In genomic region chr10:17430647-17431355, GRCh38 we compare ENCODE assay signal across 8 cellular contexts. TPM values are rescaled to one million over a fixed set of nuclear protein-coding genes. Genes with fewer than 3 reads are reported as not detected.
A peak's percentile ranks its signal among the peaks of the same experiment; 100 is the strongest.
DNase-seq lines count a peak whose midpoint lies in the region; ATAC-seq, FAIRE-seq and TF ChIP-seq lines count a peak whose summit lies in the region.

No MANE protein-coding gene starts in this region.

- H3K56ac ChIP-seq in IMR-90 (ENCODE audit: extremely low read depth, insufficient read depth, low read length): no peak overlapping the region

- TF ChIP-seq EP300 in K562 (IDR thresholded peaks at IDR 0.05; ENCODE audit: low read length): no peak

- H3K9me1 ChIP-seq in IMR-90 (ENCODE audit: insufficient read depth, low read length) (no peaks in the 10 kb centered on the region), K562 (ENCODE audit: control insufficient read depth, insufficient read depth, low read length) (no peaks in the 10 kb centered on the region)

- H3K27me3 ChIP-seq in IMR-90 (ENCODE audit: control insufficient read depth, insufficient read depth, low read length): peaks cover 26% of the 10 kb centered on the region
- no peaks in the 10 kb centered on the region for H3K27me3 ChIP-seq in K562 (ENCODE audit: control insufficient read depth in 2 of 2, insufficient read depth in 2 of 2, low read length in 2 of 2)
- H3K27me3 ChIP-seq in small intestine (ENCODE audit: control insufficient read depth in 2 of 2, insufficient read depth in 2 of 2, low read length in 2 of 2): peaks cover 0 to 3% of the 10 kb centered on the region in 2 donors

- dilution Hi-C loops in IMR-90 (cut with HindIII; ENCODE audit: low sequenced_read_pairs, unreplicated experiment): no loop called here

- POLR2A ChIA-PET in IMR-90 (lab: Charles Lee; ENCODE audit: unreplicated experiment) (interaction anchor here (0.5 kb wide), 1 partner anchor 11 kb away, joined by 3 read pairs; no protein-coding TSS in a partner anchor), K562 (lab: Yijun Ruan, JAX) (interaction anchor here (1.5 kb wide), 1 partner anchor 12 kb away, joined by 4 read pairs; no protein-coding TSS in a partner anchor)

- no peak overlapping the region for H3K14ac ChIP-seq in IMR-90 (replicated peaks; ENCODE audit: low read depth, low read length)

- H3K36me3 ChIP-seq in IMR-90 (ENCODE audit: control insufficient read depth, insufficient read depth, low read length): no peaks in the 10 kb centered on the region
- H3K36me3 ChIP-seq in K562 (ENCODE audit: control insufficient read depth, insufficient read depth, low read length): peaks cover 3% of the 10 kb centered on the region; the same call in 1 of the 3 replicates
- no peaks in the 10 kb centered on the region for H3K36me3 ChIP-seq in small intestine (ENCODE audit: control insufficient read depth in 2 of 2, insufficient read depth in 2 of 2, low read length in 2 of 2)

- BruUV-seq in IMR-90 (replicated peaks; lab: Mats Ljungman, UMichigan) (no TSS peak), K562 (replicated peaks; lab: Mats Ljungman, UMichigan) (no TSS peak)

- H2AFZ ChIP-seq in IMR-90 (replicated peaks; ENCODE audit: low read length, poor library complexity) (peak overlapping the region; percentile 3), K562 (ENCODE audit: low read depth, low read length) (peak overlapping the region; percentile 70)

- H4K5ac ChIP-seq in IMR-90 (ENCODE audit: low read depth, low read length): no peak overlapping the region

- peak; percentile 80 for TF ChIP-seq RAD21 in IMR-90 (IDR thresholded peaks at IDR 0.05; ENCODE audit: low read length)
- TF ChIP-seq RAD21 in K562 (CRISPR knock-in tag; conservative IDR thresholded peaks at IDR 0.05 in 1 of 2, IDR thresholded peaks at IDR 0.05 in 1 of 2): peak; percentile 87 to 91

- no peak overlapping the region for H3K9ac ChIP-seq in IMR-90 (ENCODE audit: low read depth, low read length)
- H3K9ac ChIP-seq in K562 (ENCODE audit: insufficient read depth in 1 of 2, low read depth in 2 of 2, low read length in 2 of 2): peak overlapping the region in 1 of 2 experiments; percentile 1; a peak in 1 of 4 replicates

- H2BK5ac ChIP-seq in IMR-90 (ENCODE audit: low read depth, low read length, poor library complexity, severe bottlenecking): no peak overlapping the region

- H2BK15ac ChIP-seq in IMR-90 (ENCODE audit: low read depth, low read length): no peak overlapping the region

- no peak overlapping the region for H2BK20ac ChIP-seq in IMR-90 (ENCODE audit: low read depth, low read length)

- ATAC-seq in IMR-90 (ENCODE audit: low read depth) (peak; percentile 97), T-helper 17 cell (peak; percentile 19), K562 (peak; percentile 48), GM21723 (IDR thresholded peaks at IDR 0.05; ENCODE audit: unreplicated experiment) (no peak), GM18520 (IDR thresholded peaks at IDR 0.05; ENCODE audit: unreplicated experiment) (no peak)

- H2BK120ac ChIP-seq in IMR-90 (ENCODE audit: low read depth, low read length): no peak overlapping the region

- in situ Hi-C loops in IMR-90 (cut with MboI; ENCODE audit: low sequenced_read_pairs) (no loop called here), K562 (cut with MboI) (no loop called here)

- H2AK9ac ChIP-seq in IMR-90 (replicated peaks; ENCODE audit: low read depth, low read length, poor library complexity): no peak overlapping the region

- H3K18ac ChIP-seq in IMR-90 (ENCODE audit: low read depth, low read length): no peak overlapping the region

- peak; percentile 87 for FAIRE-seq in K562 (lab: Jason Lieb, UNC)
- no peak for FAIRE-seq in small intestine (lab: Jason Lieb, UNC)

- H3K9me3 ChIP-seq in IMR-90 (ENCODE audit: control insufficient read depth, insufficient read depth, low read length) (no peaks in the 10 kb centered on the region), T-helper 17 cell (ENCODE audit: control insufficient read depth, low read length, poor library complexity, severe bottlenecking) (no peaks in the 10 kb centered on the region), K562 (replicated peaks; ENCODE audit: control insufficient read depth, insufficient read depth, low read depth, low read length) (no peaks in the 10 kb centered on the region), small intestine (ENCODE audit: control insufficient read depth, low read depth) (no peaks in the 10 kb centered on the region)

- peaks cover 22% of the 10 kb centered on the region for H3K27me3 Mint-ChIP-seq in T-helper 17 cell

- H3K79me1 ChIP-seq in IMR-90 (ENCODE audit: low read depth in 1 of 2, low read length in 2 of 2): no peaks in the 10 kb centered on the region

- H3K4me3 ChIP-seq in IMR-90 (ENCODE audit: insufficient read depth, low read depth, low read length) (no peak overlapping the region), K562 (no peak overlapping the region), small intestine (ENCODE audit: low read depth in 1 of 2, low read length in 2 of 2) (no peak overlapping the region)

- no peak overlapping the region for H2AK5ac ChIP-seq in IMR-90 (ENCODE audit: low read depth, low read length)

- H3K23ac ChIP-seq in IMR-90 (ENCODE audit: low read depth, low read length): no peak overlapping the region

- H3K4me1 ChIP-seq in IMR-90 (ENCODE audit: control insufficient read depth, insufficient read depth, low read length): peaks cover 2% of the 10 kb centered on the region; the same call in 1 of the 2 replicates
- peaks cover 43 to 77% of the 10 kb centered on the region in 2 experiments for H3K4me1 ChIP-seq in K562 (replicated peaks in 1 of 2; ENCODE audit: control insufficient read depth in 2 of 2, insufficient read depth in 2 of 2, low read length in 2 of 2)
- no peaks in the 10 kb centered on the region for H3K4me1 ChIP-seq in small intestine (ENCODE audit: control insufficient read depth in 2 of 2, insufficient read depth in 1 of 2, low read depth in 1 of 2, low read length in 1 of 2)

- no peak overlapping the region for H4K91ac ChIP-seq in IMR-90 (ENCODE audit: insufficient read depth, low read depth, low read length)

- H3K79me2 ChIP-seq in K562 (ENCODE audit: control insufficient read depth, insufficient read depth, low read length): peaks cover 13% of the 10 kb centered on the region; the same call in 1 of the 3 replicates

- no peak overlapping the region for H3K4me2 ChIP-seq in IMR-90 (ENCODE audit: low read depth, low read length)
- H3K4me2 ChIP-seq in K562 (ENCODE audit: insufficient read depth, low read length): peak overlapping the region; percentile 29

- no peak overlapping the region for H3K4ac ChIP-seq in IMR-90 (ENCODE audit: low read depth, low read length)

- intact Hi-C loops in IMR-90 (cut with micrococcal nuclease) (loop anchor here (1.0 to 5.0 kb wide), 3 partner anchors 166 to 602 kb away; no protein-coding TSS in a partner anchor), K562 (cut with micrococcal nuclease) (loop anchor here (1.0 to 5.0 kb wide), 4 partner anchors 22 to 166 kb away; no protein-coding TSS in a partner anchor)

- peak overlapping the region; percentile 92 for H3K4me3 Mint-ChIP-seq in T-helper 17 cell

- H3K27ac ChIP-seq in IMR-90 (ENCODE audit: insufficient read depth, low read length): no peak overlapping the region
- H3K27ac ChIP-seq in K562 (ENCODE audit: extremely low read depth, low read depth, low read length): peak overlapping the region; percentile 27
- no peak overlapping the region for H3K27ac ChIP-seq in small intestine (ENCODE audit: low read depth in 1 of 2, low read length in 1 of 2)

- TF ChIP-seq POLR2A in IMR-90 (IDR thresholded peaks at IDR 0.05; ENCODE audit: low read depth, low read length) (no peak), K562 (conservative IDR thresholded peaks at IDR 0.05) (no peak)

- no peak overlapping the region for H4K8ac ChIP-seq in IMR-90 (ENCODE audit: low read depth in 2 of 2, low read length in 2 of 2)

- TF ChIP-seq CTCF in IMR-90 (conservative IDR thresholded peaks at IDR 0.05; ENCODE audit: low read depth, low read length) (peak; percentile 83), K562 (IDR thresholded peaks at IDR 0.05 in 2 of 3, conservative IDR thresholded peaks at IDR 0.05 in 1 of 3; ENCODE audit: insufficient read depth in 2 of 3, low read depth in 1 of 3, low read length in 3 of 3) (peak; percentile 79 to 92 (median 88))

- CTCF ChIA-PET in IMR-90 (lab: Yijun Ruan, JAX): interaction anchor here (1.0 to 1.4 kb wide), 3 partner anchors 9 to 268 kb away, joined by 3 to 4 read pairs (median 3); no protein-coding TSS in a partner anchor
- CTCF ChIA-PET in K562 (lab: Yijun Ruan, JAX; ENCODE audit: low intra/inter-chr PET ratio): interaction anchor here (1.1 kb wide), 2 partner anchors 140 to 147 kb away, joined by 3 to 4 read pairs; no protein-coding TSS in a partner anchor

- WGBS in IMR-90 (ENCODE audit: extremely low coverage in 2 of 2, insufficient read length in 1 of 2), 2 experiments: no CpG with 5 or more reads among the region's 7 CpGs
- WGBS in K562 (ENCODE audit: insufficient coverage, low coverage, missing lambda C conversion rate): 9% methylated on average over 7 of the region's 7 CpGs
- 19 to 27% (median 26%) methylated on average over 7 of the region's 7 CpGs for WGBS in small intestine, 3 donors

- peaks cover 6% of the 10 kb centered on the region for H3K36me3 Mint-ChIP-seq in T-helper 17 cell (ENCODE audit: low read depth)

- peaks cover 55% of the 10 kb centered on the region for H3K4me1 Mint-ChIP-seq in T-helper 17 cell

- H3K27ac Mint-ChIP-seq in T-helper 17 cell: peak overlapping the region; percentile 94

- no peaks in the 10 kb centered on the region for H4K20me1 ChIP-seq in IMR-90 (ENCODE audit: insufficient read depth, low read length)
- no peaks in the 10 kb centered on the region for H4K20me1 ChIP-seq in K562 (replicated peaks; ENCODE audit: control insufficient read depth, insufficient read depth, low read length)

- DNase-seq in EH (ENCODE audit: low read depth) (peak; percentile 75), IMR-90 (peak; percentile 73), T-helper 17 cell (peak; percentile 40 to 52 (median 45)), K562 (ENCODE audit: extremely low read depth in 1 of 4, low spot score in 3 of 4) (peak; percentile 51 to 89 (median 58)), hypothalamus (lab: John Stamatoyannopoulos, UW) (peak in 34 of 51 donors; percentile 3 to 66 (median 34)), small intestine (peak; percentile 70)

RNA-seq across cellular contexts. Expression of gene ST8SIA6, which starts 23.6 kb away (rescaled TPM):
- total RNA-seq in IMR-90 (2012; rRNA removed) (0.18 and 0.56 TPM in 2 replicates), T-helper 17 cell (1 to 10 TPM in 1 of 2 donors, under 1 TPM in 1; 0.72 to 4.1 TPM), K562 (2014; rRNA removed) (3.9 and 5.1 TPM in 2 replicates), K562 (2014; rRNA removed; fragmentation: Illumina TruSeq; extraction: Trizol) (6.4 and 7.2 TPM in 2 replicates), K562 (2015; rRNA removed; fragmentation: Illumina TruSeq; extraction: Trizol) (4.8 and 6.7 TPM in 2 replicates), K562 (2021) (5.0 and 6.6 TPM in 2 replicates)
- polyA plus RNA-seq in IMR-90 (2012; rRNA removed) (0.10 and 0.17 TPM in 2 replicates), K562 (2011; rRNA removed) (4.4 and 6.6 TPM in 2 replicates), K562 (2014; fragmentation: Illumina TruSeq; extraction: Trizol) (4.1 and 5.2 TPM in 2 replicates), K562 (2014; fragmentation: Nextera tagmentation; extraction: Ambion mirVana) (1 to 10 TPM in 1 of 2 experiments, under 1 TPM in 1; 0.69 to 1.2 TPM), K562 (2014; rRNA removed) (3.2 and 3.3 TPM in 2 replicates), small intestine (1 to 10 TPM in 1 of 3 donors, not detected in 2; 1.5 TPM)
- polyA plus RNA-seq in IMR-90 (2012; cell fraction: cytosol; rRNA removed): 0.03 and 0.05 TPM in 2 replicates
- polyA plus RNA-seq in IMR-90 (2012; cell fraction: nucleus; rRNA removed; ENCODE audit: low replicate concordance): 0.05 TPM in 1 of 2 replicates, not detected in the other
- 2.7 and 7.6 TPM in 2 replicates for total RNA-seq in K562 (2011; cell fraction: chromatin; rRNA removed; ENCODE audit: low replicate concordance)
- total RNA-seq in K562 (2011; cell fraction: nucleolus; rRNA removed): 2.2 and 3.4 TPM in 2 replicates
- 5.1 and 5.6 TPM in 2 replicates for total RNA-seq in K562 (2011; cell fraction: nucleoplasm; rRNA removed)
- polyA plus RNA-seq in K562 (2011; cell fraction: cytosol; rRNA removed): 1.5 and 1.7 TPM in 2 replicates
- 2.2 and 2.9 TPM in 2 replicates for polyA plus RNA-seq in K562 (2011; cell fraction: nucleus; rRNA removed)
- polyA plus RNA-seq in K562 (2012): 2.9 and 5.6 TPM in 2 replicates
- 7.8 and 11.2 TPM in 2 replicates for polyA minus RNA-seq in K562 (2011; rRNA and poly(A)+ RNA removed)
- polyA minus RNA-seq in K562 (2011; cell fraction: cytosol; rRNA and poly(A)+ RNA removed): 2.1 and 7.0 TPM in 2 replicates
- polyA minus RNA-seq in K562 (2011; cell fraction: nucleus; rRNA and poly(A)+ RNA removed): 1.8 and 2.7 TPM in 2 replicates

Comparison
In these comparisons a context has a peak if more than half of its experiments do, and no peak if none do; other contexts are left out.
1. ATAC-seq: peak in IMR-90 (single experiment), T-helper 17 cell (single experiment) and K562 (single experiment); none in GM21723 (single experiment) and GM18520 (single experiment).
2. Peak in every context shown above with its lines, with median percentiles within 50 percentile points of each other: DNase-seq.